In the genomic region with DNA sequence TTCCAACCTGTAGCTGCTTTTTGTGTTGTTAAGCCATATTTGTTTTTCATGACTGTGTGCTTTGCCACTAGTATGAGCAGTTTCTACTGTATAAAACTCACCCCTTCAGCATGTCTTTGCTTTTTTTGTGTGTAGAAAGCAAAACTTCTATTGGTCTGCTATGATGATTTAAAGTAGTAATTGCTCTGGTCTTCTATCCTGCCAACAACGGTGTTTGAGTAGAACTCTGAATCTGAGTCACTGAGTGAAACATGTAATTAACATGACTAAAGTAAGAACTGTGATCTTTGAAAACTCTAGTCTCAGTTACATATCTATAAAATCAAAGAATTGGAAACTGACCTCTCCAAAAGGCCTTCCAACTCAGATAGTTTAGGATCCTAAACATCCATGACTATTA, we compare ENCODE assay signal across 10 cellular contexts.
A peak's percentile ranks its signal among the peaks of the same experiment; 100 is the strongest.
DNase-seq lines count a peak whose midpoint lies in the region; ATAC-seq and TF ChIP-seq lines count a peak whose summit lies in the region.
"Had no signal": no experiment of that assay in that cellular context is flagged by ENCODE, and none has a peak within 500 bp of the region (broad histone marks: within the 10 kb centered on the region; RNA-seq: fewer than 3 reads in every experiment).

No MANE protein-coding gene starts in this region.

- BruUV-seq in Calu3 (replicated peaks; lab: Mats Ljungman, UMichigan) = no TSS peak

- ATAC-seq in GM19351 (IDR thresholded peaks at IDR 0.05; ENCODE audit: unreplicated experiment) (peak; percentile 62), HG03432 (IDR thresholded peaks at IDR 0.05; ENCODE audit: unreplicated experiment) (peak; percentile 70), right lobe of liver (no peak), left ventricle myocardium superior (no peak), HG03108 (IDR thresholded peaks at IDR 0.05; ENCODE audit: unreplicated experiment) (no peak)

- no peaks in the 10 kb centered on the region for H3K4me1 ChIP-seq in right lobe of liver

- CTCF ChIA-PET in Calu3 (lab: Charles Lee) = interaction anchor here (1.0 to 1.4 kb wide), 3 partner anchors 11 to 19 kb away, joined by 5 to 9 read pairs (median 8); no protein-coding TSS in a partner anchor

- peaks cover 10% of the 10 kb centered on the region for H3K36me3 Mint-ChIP-seq in Calu3 (ENCODE audit: insufficient read depth, unreplicated experiment)
- H3K36me3 Mint-ChIP-seq: type B pancreatic cell had no signal

- no peaks in the 10 kb centered on the region for H3K9me3 ChIP-seq in right lobe of liver
- H3K9me3 ChIP-seq: sigmoid colon had no signal

- no peak for DNase-seq in Calu3
- DNase-seq in fibroblast of mammary gland (ENCODE audit: low read depth) = peak; percentile 1
- DNase-seq in right lobe of liver = no peak
- no peak for DNase-seq in left ventricle myocardium superior
- no peak for DNase-seq in SKM-1 treated with dmso at 0.1 percent for 144 hours (lab: John Stamatoyannopoulos, UW; ENCODE audit: unreplicated experiment)
- DNase-seq: sigmoid colon had no signal

- H3K27me3 ChIP-seq in right lobe of liver = no peaks in the 10 kb centered on the region
- H3K27me3 ChIP-seq: sigmoid colon had no signal

- H3K4me1 Mint-ChIP-seq in Calu3 (ENCODE audit: low read depth, unreplicated experiment) = peaks cover 36% of the 10 kb centered on the region

- no peak for TF ChIP-seq POLR2A in right lobe of liver (IDR thresholded peaks at IDR 0.05)

- H3K27ac ChIP-seq in right lobe of liver = no peak overlapping the region

- H3K4me3 ChIP-seq in fibroblast of mammary gland (ENCODE audit: control insufficient read depth, low read depth, low read length) = no peak overlapping the region
- H3K4me3 ChIP-seq in right lobe of liver = no peak overlapping the region
- H3K4me3 ChIP-seq: sigmoid colon had no signal

- H3K27ac Mint-ChIP-seq in Calu3 (ENCODE audit: unreplicated experiment) = peak overlapping the region; percentile 87

- TF ChIP-seq CTCF in Calu3 (IDR thresholded peaks at IDR 0.05; ENCODE audit: unreplicated experiment) (no peak), fibroblast of mammary gland (conservative IDR thresholded peaks at IDR 0.05; ENCODE audit: control insufficient read depth, insufficient read depth, low read depth, low read length) (no peak), right lobe of liver (IDR thresholded peaks at IDR 0.05) (no peak)

- H3K27me3 Mint-ChIP-seq in Calu3 (ENCODE audit: unreplicated experiment) = no peaks in the 10 kb centered on the region

- 73% methylated on average over 1 of the region's 1 CpG for WGBS in right lobe of liver (ENCODE audit: insufficient coverage, low coverage, low lambda C conversion rate, missing lambda C conversion rate)

- no peaks in the 10 kb centered on the region for H3K36me3 ChIP-seq in right lobe of liver
- H3K36me3 ChIP-seq: sigmoid colon had no signal

- intact Hi-C loops in Calu3 (cut with micrococcal nuclease; ENCODE audit: unreplicated experiment) = no loop called here
- intact Hi-C loops in right lobe of liver (cut with DNase I) = no loop called here
- intact Hi-C loops in left ventricle myocardium superior (cut with micrococcal nuclease) = no loop called here

- no peaks in the 10 kb centered on the region for H3K9me3 Mint-ChIP-seq in Calu3 (ENCODE audit: low read depth, unreplicated experiment)
- H3K9me3 Mint-ChIP-seq: type B pancreatic cell had no signal

- no peak overlapping the region for H3K4me3 Mint-ChIP-seq in Calu3 (ENCODE audit: low read depth, unreplicated experiment)

Comparison
In these comparisons a context has a peak if more than half of its experiments do, and no peak if none do; other contexts are left out.
1. ATAC-seq: peak in GM19351 (single experiment) and HG03432 (single experiment); none in right lobe of liver (0 of 4), left ventricle myocardium superior (single experiment) and HG03108 (single experiment).